2 cellular contexts compared by ENCODE assay signal in genomic region chr20:50238081-50238800, GRCh38.
TF ChIP-seq lines count a peak whose summit lies in the region.

No MANE protein-coding gene starts in this region.

TF ChIP-seq in IMR-90, 13 proteins besides CTCF, POLR2A, EP300 and RAD21:
- TF ChIP-seq ELK1 (IDR thresholded peaks at IDR 0.05; ENCODE audit: borderline replicate concordance, low read depth, low read length) = no peak
- TF ChIP-seq CHD1 (IDR thresholded peaks at IDR 0.05; ENCODE audit: low read depth, low read length) = no peak
- no peak for TF ChIP-seq NFE2L2 (IDR thresholded peaks at IDR 0.05; ENCODE audit: low read depth, low read length)
- TF ChIP-seq RCOR1 (IDR thresholded peaks at IDR 0.05; ENCODE audit: insufficient replicate concordance, low read length) = no peak
- no peak for TF ChIP-seq RFX5 (IDR thresholded peaks at IDR 0.05; ENCODE audit: low read depth, low read length)
- TF ChIP-seq CEBPB (IDR thresholded peaks at IDR 0.05; ENCODE audit: low read depth, low read length) = no peak
- TF ChIP-seq, protein P1, sequence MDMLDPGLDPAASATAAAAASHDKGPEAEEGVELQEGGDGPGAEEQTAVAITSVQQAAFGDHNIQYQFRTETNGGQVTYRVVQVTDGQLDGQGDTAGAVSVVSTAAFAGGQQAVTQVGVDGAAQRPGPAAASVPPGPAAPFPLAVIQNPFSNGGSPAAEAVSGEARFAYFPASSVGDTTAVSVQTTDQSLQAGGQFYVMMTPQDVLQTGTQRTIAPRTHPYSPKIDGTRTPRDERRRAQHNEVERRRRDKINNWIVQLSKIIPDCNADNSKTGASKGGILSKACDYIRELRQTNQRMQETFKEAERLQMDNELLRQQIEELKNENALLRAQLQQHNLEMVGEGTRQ (IDR thresholded peaks at IDR 0.05; ENCODE audit: low read depth, low read length) = no peak
- TF ChIP-seq BHLHE40 (IDR thresholded peaks at IDR 0.05; ENCODE audit: low read depth, low read length) = no peak
- TF ChIP-seq MAZ (IDR thresholded peaks at IDR 0.05; ENCODE audit: borderline replicate concordance, low read depth, low read length) = no peak

TF ChIP-seq in H1, 55 proteins besides CTCF, POLR2A, EP300 and RAD21:
- TF ChIP-seq KDM1A (IDR thresholded peaks at IDR 0.05; ENCODE audit: borderline replicate concordance, low read length) (0 out of 2 replicates have a peak, but pooled peaks have one; percentile 24), NANOG (IDR thresholded peaks at IDR 0.05; ENCODE audit: insufficient read depth, low read depth, low read length, poor library complexity, severe bottlenecking) (no peak)
